In genomic region chr2:137912358-137912757, GRCh38 we compare ENCODE assay signal across 19 cellular contexts. TPM values are rescaled to one million over a fixed set of nuclear protein-coding genes. Genes with fewer than 3 reads are reported as not detected.
DNase-seq lines count a peak whose midpoint lies in the region; ATAC-seq, FAIRE-seq and TF ChIP-seq lines count a peak whose summit lies in the region.
"Had no signal": no experiment of that assay in that cellular context is flagged by ENCODE, and none has a peak within 500 bp of the region (broad histone marks: within the 10 kb centered on the region; RNA-seq: fewer than 3 reads in every experiment).

No MANE protein-coding gene starts in this region.

- peaks cover 11% of the 10 kb centered on the region for H3K4me1 ChIP-seq in SJCRH30
- H3K4me1 ChIP-seq in pancreas: no peaks in the 10 kb centered on the region
- no peaks in the 10 kb centered on the region for H3K4me1 ChIP-seq in ovary (ENCODE audit: insufficient read depth)

- peak; percentile 59 for ATAC-seq in GM18517 (IDR thresholded peaks at IDR 0.05; ENCODE audit: unreplicated experiment)
- peak; percentile 74 for ATAC-seq in HG02798 (IDR thresholded peaks at IDR 0.05; ENCODE audit: poor library complexity, unreplicated experiment)
- no peak for ATAC-seq in pancreas
- no peak for ATAC-seq in effector memory CD8-positive, alpha-beta T cell (replicated peaks)
- ATAC-seq in GM18505 (IDR thresholded peaks at IDR 0.05; ENCODE audit: unreplicated experiment): no peak

- H3K36me3 ChIP-seq in SJCRH30 (no peaks in the 10 kb centered on the region), pancreas (no peaks in the 10 kb centered on the region), ovary (no peaks in the 10 kb centered on the region)

- H3K4me1 Mint-ChIP-seq in effector memory CD8-positive, alpha-beta T cell (ENCODE audit: low read depth in 2 of 2): no peaks in the 10 kb centered on the region
- H3K4me1 Mint-ChIP-seq: B cell had no signal

- no peaks in the 10 kb centered on the region for H3K36me3 Mint-ChIP-seq in effector memory CD8-positive, alpha-beta T cell (ENCODE audit: insufficient read depth)

- TF ChIP-seq EP300 in ovary (IDR thresholded peaks at IDR 0.05): no peak

- H3K9me3 Mint-ChIP-seq in effector memory CD8-positive, alpha-beta T cell: no peaks in the 10 kb centered on the region
- H3K9me3 Mint-ChIP-seq: CD4-positive, alpha-beta T cell had no signal

- H3K4me3 Mint-ChIP-seq in effector memory CD8-positive, alpha-beta T cell: no peak overlapping the region
- H3K4me3 Mint-ChIP-seq: B cell; CD4-positive, alpha-beta T cell had no signal

- no peak overlapping the region for H3K27ac Mint-ChIP-seq in effector memory CD8-positive, alpha-beta T cell
- H3K27ac Mint-ChIP-seq: B cell; CD4-positive, alpha-beta T cell had no signal

- no peak for TF ChIP-seq CTCF in pancreas (IDR thresholded peaks at IDR 0.05)
- no peak for TF ChIP-seq CTCF in ovary (IDR thresholded peaks at IDR 0.05)

- H3K27me3 ChIP-seq in SJCRH30 (no peaks in the 10 kb centered on the region), pancreas (no peaks in the 10 kb centered on the region), ovary (no peaks in the 10 kb centered on the region)

- peak; percentile 47 for FAIRE-seq in pancreas (lab: Jason Lieb, UNC)

- H3K4me3 ChIP-seq in SJCRH30 (no peak overlapping the region), pancreas (no peak overlapping the region), ovary (no peak overlapping the region)
- H3K4me3 ChIP-seq: PC-9, SK-N-MC had no signal

- H3K9me3 ChIP-seq in SJCRH30 (replicated peaks) (no peaks in the 10 kb centered on the region), pancreas (no peaks in the 10 kb centered on the region), ovary (no peaks in the 10 kb centered on the region)

- H3K27ac ChIP-seq in SJCRH30 (no peak overlapping the region), pancreas (no peak overlapping the region), ovary (no peak overlapping the region)
- H3K27ac ChIP-seq: PC-9, SK-N-MC had no signal

- H3K27me3 Mint-ChIP-seq in effector memory CD8-positive, alpha-beta T cell: no peaks in the 10 kb centered on the region

- TF ChIP-seq POLR2A in ovary (IDR thresholded peaks at IDR 0.05) (no peak), GM18505 (IDR thresholded peaks at IDR 0.05; ENCODE audit: borderline replicate concordance, extremely low read depth, insufficient read depth, insufficient read length) (no peak)

- intact Hi-C loops in pancreas (cut with DNase I): loop anchor here in 1 of 3 donors (5.0 kb wide), 1 partner anchor 870 kb away; the partner anchor contains the start of gene NXPH2
- intact Hi-C loops in ovary (cut with DNase I): loop anchor here in 3 of 4 donors (5.0 kb wide), 2 partner anchors 875 to 915 kb away; no protein-coding TSS in a partner anchor

- WGBS in pancreas, 2 donors: 62 to 69% methylated on average over 2 of the region's 2 CpGs
- 9 to 40% (median 18%) methylated on average over 2 of the region's 2 CpGs for WGBS in ovary, 3 donors

- peak; percentile 41 to 66 for DNase-seq in SJCRH30
- DNase-seq in pancreas: no peak
- DNase-seq in ovary: no peak
- no peak for DNase-seq in effector memory CD8-positive, alpha-beta T cell
- DNase-seq in kidney glomerular epithelial cell (lab: John Stamatoyannopoulos, UW): no peak
- DNase-seq: CD4-positive, alpha-beta T cell; DND-41; GF-D8; GOT3; NCI-H187 treated with DMSO at 0.1 percent for 48 hours; NCI-H2171 treated with DMSO at 0.1 percent for 48 hours; NCI-H510A treated with DMSO at 0.1 percent for 48 hours; PC-9 had no signal

RNA-seq across cellular contexts. Expression of gene HNMT, which starts 51.9 kb away (rescaled TPM):
- 0.04 TPM in 1 of 2 replicates, not detected in the other for total RNA-seq in SJCRH30 (2014; rRNA removed; shearing (Covaris generic))
- total RNA-seq in pancreas (10 to 100 TPM; 14.8 to 44.6 (median 20.4) TPM), ovary (100 to 1,000 TPM in 2 of 7 donors, 10 to 100 TPM in 5; 56.3 to 140 (median 65.3) TPM)
- polyA plus RNA-seq in pancreas (10 to 100 TPM; 32.7 to 40.0 TPM), ovary (10 to 100 TPM; 77.3 to 95.3 TPM)
- total RNA-seq: B cell; T-helper 1 cell treated with Interleukin-12 subunit alpha and Interleukin-12 subunit beta and Interleukin-4 antibody, amounts not matched to agents 30 ng/mL and 1 ng/mL, for 36 hours had no signal

Comparison
In these comparisons a context has a peak if more than half of its experiments do, and no peak if none do; other contexts are left out.
1. ATAC-seq: peak in GM18517 (single experiment) and HG02798 (single experiment); none in pancreas (0 of 4), effector memory CD8-positive, alpha-beta T cell (single experiment) and GM18505 (single experiment).
2. DNase-seq: peak in SJCRH30 (2 of 2); none in pancreas (0 of 6), ovary (0 of 5), effector memory CD8-positive, alpha-beta T cell (0 of 3) and kidney glomerular epithelial cell (single experiment).
3. RNA of gene HNMT, which starts 51.9 kb away (total RNA-seq): 56.3 to 140 TPM in ovary and 14.8 to 44.6 TPM in pancreas; 0.04 TPM in SJCRH30; every median in the first group is over 10 times any median in the second.